8 cellular contexts compared by ENCODE assay signal in genomic region chrX:93673869-93674271, GRCh38. TPM values are rescaled to one million over a fixed set of nuclear protein-coding genes. Genes with fewer than 3 reads are reported as not detected.
DNase-seq lines count a peak whose midpoint lies in the region; ATAC-seq and TF ChIP-seq lines count a peak whose summit lies in the region.

TSS of gene FAM133A (plus strand) at chrX:93674206. CDS start at chrX:93709420, 35,214 bp downstream.

- H3K4me1 ChIP-seq in colonic mucosa (no peaks in the 10 kb centered on the region), mesenchymal stem cell (ENCODE audit: control insufficient read depth, insufficient read depth, low read depth, low read length) (no peaks in the 10 kb centered on the region), urinary bladder (ENCODE audit: insufficient read depth) (no peaks in the 10 kb centered on the region)

- peak; percentile 35 for DNase-seq in NCI-H82 (lab: John Stamatoyannopoulos, UW)
- DNase-seq in colonic mucosa: no peak
- peak; percentile 39 for DNase-seq in mesenchymal stem cell
- DNase-seq in superior temporal gyrus (ENCODE audit: extremely low spot score): no peak
- no peak for DNase-seq in activated CD4-positive, alpha-beta T cell treated with anti-CD3 and anti-CD28 coated beads for 1 hour

- no peak within 1 kb of the TSS for H2AK5ac ChIP-seq in mesenchymal stem cell (ENCODE audit: low read length, severe bottlenecking)

- no peak within 1 kb of the TSS for H2BK5ac ChIP-seq in mesenchymal stem cell (ENCODE audit: low read depth, low read length, poor library complexity, severe bottlenecking)

- no peak within 1 kb of the TSS for H3K14ac ChIP-seq in mesenchymal stem cell (ENCODE audit: low read length in 2 of 2)

- H2BK120ac ChIP-seq in mesenchymal stem cell (ENCODE audit: low read depth, low read length): no peak within 1 kb of the TSS

- no peaks in the 10 kb centered on the region for H3K79me1 ChIP-seq in mesenchymal stem cell (replicated peaks; ENCODE audit: low read length, poor library complexity, severe bottlenecking)

- TF ChIP-seq CTCF in colonic mucosa (IDR thresholded peaks at IDR 0.05): no peak

- peak; percentile 12 for ATAC-seq in GM19372 (IDR thresholded peaks at IDR 0.05; ENCODE audit: low read depth, unreplicated experiment)
- ATAC-seq in GM19463 (IDR thresholded peaks at IDR 0.05; ENCODE audit: unreplicated experiment): no peak

- no peak within 1 kb of the TSS for H3K4ac ChIP-seq in mesenchymal stem cell (ENCODE audit: low read depth in 1 of 2, low read length in 2 of 2)

- no peak within 1 kb of the TSS for H2BK12ac ChIP-seq in mesenchymal stem cell (ENCODE audit: low read length in 2 of 2)

- H3K4me3 ChIP-seq in colonic mucosa (peak within 1 kb of the TSS; percentile 36), mesenchymal stem cell (ENCODE audit: insufficient read depth in 1 of 2, low read depth in 1 of 2, low read length in 2 of 2) (peak within 1 kb of the TSS; percentile 80 to 89), urinary bladder (ENCODE audit: low read depth, low read length) (peak within 1 kb of the TSS; percentile 54)

- peak within 1 kb of the TSS; percentile 28 for H4K8ac ChIP-seq in mesenchymal stem cell (ENCODE audit: low read length)

- no peaks in the 10 kb centered on the region for H3K36me3 ChIP-seq in colonic mucosa
- no peaks in the 10 kb centered on the region for H3K36me3 ChIP-seq in mesenchymal stem cell (ENCODE audit: control insufficient read depth in 1 of 2, insufficient read depth in 2 of 2, low read depth in 1 of 2, low read length in 2 of 2)
- H3K36me3 ChIP-seq in urinary bladder (ENCODE audit: insufficient read depth): no peaks in the 10 kb centered on the region

- WGBS in mesenchymal stem cell: no CpG with 5 or more reads among the region's 11 CpGs
- WGBS in urinary bladder: 1% methylated on average over 11 of the region's 11 CpGs

- H3K23ac ChIP-seq in mesenchymal stem cell (ENCODE audit: low read length in 2 of 2): no peak within 1 kb of the TSS

- intact Hi-C loops in colonic mucosa (cut with DNase I): no loop called here

- H2BK15ac ChIP-seq in mesenchymal stem cell (ENCODE audit: low read depth, poor library complexity, severe bottlenecking): no peak within 1 kb of the TSS

- H3K27ac ChIP-seq in colonic mucosa (no peak within 1 kb of the TSS), mesenchymal stem cell (ENCODE audit: low read length, poor library complexity, severe bottlenecking) (peak within 1 kb of the TSS; percentile 45), urinary bladder (ENCODE audit: low read depth) (no peak within 1 kb of the TSS)

- H3K18ac ChIP-seq in mesenchymal stem cell (ENCODE audit: low read depth in 1 of 2, low read length in 2 of 2): peak within 1 kb of the TSS; percentile 70 to 75

- peak within 1 kb of the TSS; percentile 60 for H2AFZ ChIP-seq in mesenchymal stem cell (ENCODE audit: low read depth, low read length)

- peak within 1 kb of the TSS; percentile 61 for H4K91ac ChIP-seq in mesenchymal stem cell (ENCODE audit: low read length)

- no peaks in the 10 kb centered on the region for H3K9me3 ChIP-seq in colonic mucosa
- H3K9me3 ChIP-seq in mesenchymal stem cell (ENCODE audit: control insufficient read depth, low read length): no peaks in the 10 kb centered on the region

- peaks cover 8% of the 10 kb centered on the region for H3K27me3 ChIP-seq in colonic mucosa
- peaks cover 0 to 21% of the 10 kb centered on the region in 2 experiments for H3K27me3 ChIP-seq in mesenchymal stem cell (ENCODE audit: control insufficient read depth in 1 of 2, insufficient read depth in 1 of 2, low read length in 2 of 2)

- H3K4me2 ChIP-seq in mesenchymal stem cell (ENCODE audit: low read length, poor library complexity, severe bottlenecking): peak within 1 kb of the TSS; percentile 63

- H3K9ac ChIP-seq in colonic mucosa (ENCODE audit: low read depth in 2 of 2, low read length in 2 of 2) (peak within 1 kb of the TSS in 1 of 2 donors; percentile 15), mesenchymal stem cell (ENCODE audit: low read length) (peak within 1 kb of the TSS; percentile 87)

RNA-seq across cellular contexts. Expression of gene FAM133A, which starts in this region (rescaled TPM):
- under 1 TPM in 1 of 2 donors, not detected in 1; 0.08 TPM for total RNA-seq in colonic mucosa
- 0.11 TPM for polyA plus RNA-seq in mesenchymal stem cell (2013, experiment 1 of 2)
- 0.15 TPM for polyA plus RNA-seq in mesenchymal stem cell (2013, experiment 2 of 2)
- total RNA-seq in urinary bladder: 1.5 TPM
- 0.04 TPM for polyA plus RNA-seq in urinary bladder

Comparison
In these comparisons a context has a peak if more than half of its experiments do, and no peak if none do; other contexts are left out.
1. DNase-seq: peak in NCI-H82 (single experiment) and mesenchymal stem cell (single experiment); none in colonic mucosa (single experiment), superior temporal gyrus (single experiment) and activated CD4-positive, alpha-beta T cell treated with anti-CD3 and anti-CD28 coated beads for 1 hour (single experiment).
2. Peak in every context shown above with its lines, with median percentiles within 50 percentile points of each other: H3K4me3 ChIP-seq.